In the genomic region with DNA sequence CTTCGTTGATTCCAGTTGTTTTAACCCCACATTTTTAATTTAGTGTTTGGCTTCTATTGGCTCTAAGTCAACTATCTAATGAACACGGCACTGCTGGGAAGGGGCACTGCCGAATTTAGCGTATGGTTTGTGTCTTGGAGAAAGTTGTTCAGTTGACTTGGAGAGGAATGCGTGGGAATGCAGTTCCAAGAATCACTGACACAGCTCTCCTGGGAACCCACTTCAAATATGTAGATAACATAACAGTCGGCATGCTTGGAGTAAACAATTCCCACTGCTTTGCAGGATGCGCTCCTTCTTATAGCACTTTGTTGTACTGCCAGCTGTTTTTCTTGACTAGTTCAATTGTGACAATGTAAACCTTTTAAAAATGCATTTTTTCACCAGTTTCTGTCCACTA, we compare ENCODE assay signal across 23 cellular contexts.
DNase-seq lines count a peak whose midpoint lies in the region; ATAC-seq and TF ChIP-seq lines count a peak whose summit lies in the region.
"Had no signal": no experiment of that assay in that cellular context is flagged by ENCODE, and none has a peak within 500 bp of the region (broad histone marks: within the 10 kb centered on the region; RNA-seq: fewer than 3 reads in every experiment).

No MANE protein-coding gene starts in this region.

- no peak overlapping the region for H3K27ac Mint-ChIP-seq in WTC11
- H3K27ac Mint-ChIP-seq: activated B cell treated with CpG ODN at 0.5 μM for 24 hours; activated CD8-positive, alpha-beta T cell treated with anti-CD3 and anti-CD28 coated beads, Interleukin-2, amount 10 ng/mL, durations not matched to agents 7 days and 5 days; activated naive CD8-positive, alpha-beta T cell treated with anti-CD3 and anti-CD28 coated beads, Interleukin-2, amount 50 U/mL, for 24 hours; stimulated activated naive CD8-positive, alpha-beta T cell treated with anti-CD3 and anti-CD28 coated beads, Interleukin-15, amount 100 ng/mL, for 72 hours had no signal

- CTCF ChIA-PET in WTC11 (lab: Charles Lee) = interaction anchor here (0.7 kb wide), 1 partner anchor 17 kb away, joined by 3 read pairs; no protein-coding TSS in a partner anchor

- H3K4me1 ChIP-seq in cardiac muscle cell (ENCODE audit: low read depth) (peaks cover 64% of the 10 kb centered on the region), mesodermal cell (ENCODE audit: control insufficient read depth, insufficient read depth, low read length, poor library complexity, severe bottlenecking) (peaks cover 7% of the 10 kb centered on the region), thoracic aorta (ENCODE audit: control insufficient read depth in 1 of 2, low read depth in 2 of 2) (peaks cover 14 to 58% of the 10 kb centered on the region in 2 donors)
- H3K4me1 ChIP-seq in effector memory CD4-positive, alpha-beta T cell (ENCODE audit: control insufficient read depth, insufficient read depth, low read length, poor library complexity, severe bottlenecking) = no peaks in the 10 kb centered on the region
- H3K4me1 ChIP-seq: breast epithelium had no signal

- H3K4me3 ChIP-seq in cardiac muscle cell (no peak overlapping the region), mesodermal cell (ENCODE audit: extremely low read depth, insufficient read depth, low read length, poor library complexity, severe bottlenecking) (no peak overlapping the region), thoracic aorta (peak overlapping the region; percentile 51)
- H3K4me3 ChIP-seq in effector memory CD4-positive, alpha-beta T cell (ENCODE audit: insufficient read depth, low read depth, low read length, poor library complexity, severe bottlenecking) = no peak overlapping the region
- H3K4me3 ChIP-seq: breast epithelium had no signal

- 59 to 75% methylated on average over 4 to 5 of the region's 7 CpGs for WGBS in mesodermal cell (ENCODE audit: insufficient coverage in 2 of 2), 2 experiments

- DNase-seq in WTC11 (ENCODE audit: low spot score) = no peak
- DNase-seq in cardiac muscle cell (ENCODE audit: low read depth in 1 of 2, low spot score in 1 of 2) = peak; percentile 83 to 92
- peak; percentile 11 for DNase-seq in thoracic aorta (ENCODE audit: low spot score)
- DNase-seq in D341Med (ENCODE audit: low spot score) = no peak
- DNase-seq in effector memory CD4-positive, alpha-beta T cell = no peak
- DNase-seq in KBM-7 = no peak
- DNase-seq: activated B cell treated with CpG ODN at 0.5 μM for 24 hours; activated CD8-positive, alpha-beta T cell treated with anti-CD3 and anti-CD28 coated beads, Interleukin-2, amount 10 ng/mL, durations not matched to agents 7 days and 5 days; activated naive CD8-positive, alpha-beta T cell treated with anti-CD3 and anti-CD28 coated beads, Interleukin-2, amount 50 U/mL, for 24 hours; AML-193; dorsolateral prefrontal cortex; EL; erythroblast; glutamatergic neuron; HCEC 1CT; midbrain; MV-4-11; NCI-H2029; SHP77; stimulated activated naive CD8-positive, alpha-beta T cell treated with anti-CD3 and anti-CD28 coated beads, Interleukin-15, amount 100 ng/mL, for 72 hours had no signal

- H3K9me3 ChIP-seq in cardiac muscle cell (ENCODE audit: low read depth) (no peaks in the 10 kb centered on the region), mesodermal cell (ENCODE audit: control insufficient read depth, low read length) (no peaks in the 10 kb centered on the region), thoracic aorta (no peaks in the 10 kb centered on the region)
- H3K9me3 ChIP-seq in effector memory CD4-positive, alpha-beta T cell (ENCODE audit: control insufficient read depth, low read length) = no peaks in the 10 kb centered on the region
- H3K9me3 ChIP-seq: breast epithelium had no signal

- H3K36me3 ChIP-seq in cardiac muscle cell = no peaks in the 10 kb centered on the region
- H3K36me3 ChIP-seq in mesodermal cell (ENCODE audit: control insufficient read depth, insufficient read depth, low read length) = no peaks in the 10 kb centered on the region
- H3K36me3 ChIP-seq in thoracic aorta = no peaks in the 10 kb centered on the region
- H3K36me3 ChIP-seq in effector memory CD4-positive, alpha-beta T cell (ENCODE audit: control insufficient read depth, insufficient read depth, low read length) = no peaks in the 10 kb centered on the region
- H3K36me3 ChIP-seq: breast epithelium had no signal

- peaks cover 32% of the 10 kb centered on the region for H3K4me1 Mint-ChIP-seq in WTC11
- H3K4me1 Mint-ChIP-seq: activated B cell treated with CpG ODN at 0.5 μM for 24 hours; activated naive CD8-positive, alpha-beta T cell treated with anti-CD3 and anti-CD28 coated beads, Interleukin-2, amount 50 U/mL, for 24 hours; stimulated activated naive CD8-positive, alpha-beta T cell treated with anti-CD3 and anti-CD28 coated beads, Interleukin-15, amount 100 ng/mL, for 72 hours had no signal

- in situ Hi-C loops in KBM-7 (cut with MboI; ENCODE audit: low pct_unique_long_range_greater_than_20kb, low sequenced_read_pairs) = no loop called here

- H3K36me3 Mint-ChIP-seq in WTC11 = no peaks in the 10 kb centered on the region

- peak; percentile 38; the same call in 1 of the 2 replicates for ATAC-seq in WTC11
- ATAC-seq in thoracic aorta (ENCODE audit: insufficient number of reproducible peaks, low FRiP score, low read depth) = no peak
- ATAC-seq: activated CD8-positive, alpha-beta T cell treated with anti-CD3 and anti-CD28 coated beads, Interleukin-2, amount 10 ng/mL, durations not matched to agents 7 days and 5 days; activated naive CD8-positive, alpha-beta T cell treated with anti-CD3 and anti-CD28 coated beads, Interleukin-2, amount 50 U/mL, for 24 hours; stimulated activated naive CD8-positive, alpha-beta T cell treated with anti-CD3 and anti-CD28 coated beads, Interleukin-15, amount 100 ng/mL, for 72 hours had no signal

- peak overlapping the region; percentile 98 for H3K27ac ChIP-seq in cardiac muscle cell
- H3K27ac ChIP-seq in mesodermal cell (ENCODE audit: low read depth, low read length, severe bottlenecking) = peak overlapping the region; percentile 91
- peak overlapping the region; percentile 5 to 41 for H3K27ac ChIP-seq in thoracic aorta
- H3K27ac ChIP-seq in effector memory CD4-positive, alpha-beta T cell (ENCODE audit: insufficient read depth, low read length, poor library complexity, severe bottlenecking) = no peak overlapping the region
- H3K27ac ChIP-seq: breast epithelium, HL-60 had no signal

- no peak for TF ChIP-seq CTCF in WTC11 (IDR thresholded peaks at IDR 0.05)
- no peak for TF ChIP-seq CTCF in cardiac muscle cell (IDR thresholded peaks at IDR 0.05; ENCODE audit: low read depth, low read length)
- TF ChIP-seq CTCF in thoracic aorta (IDR thresholded peaks at IDR 0.05) = no peak

- H3K27me3 ChIP-seq in cardiac muscle cell = no peaks in the 10 kb centered on the region
- no peaks in the 10 kb centered on the region for H3K27me3 ChIP-seq in thoracic aorta (replicated peaks; ENCODE audit: insufficient read depth)
- H3K27me3 ChIP-seq in effector memory CD4-positive, alpha-beta T cell (replicated peaks; ENCODE audit: control insufficient read depth, insufficient read depth, low read length, poor library complexity, severe bottlenecking) = no peaks in the 10 kb centered on the region
- H3K27me3 ChIP-seq: breast epithelium, dorsolateral prefrontal cortex had no signal

- H3K4me3 Mint-ChIP-seq in WTC11 = no peak overlapping the region
- H3K4me3 Mint-ChIP-seq: activated B cell treated with CpG ODN at 0.5 μM for 24 hours; activated CD8-positive, alpha-beta T cell treated with anti-CD3 and anti-CD28 coated beads, Interleukin-2, amount 10 ng/mL, durations not matched to agents 7 days and 5 days; activated naive CD8-positive, alpha-beta T cell treated with anti-CD3 and anti-CD28 coated beads, Interleukin-2, amount 50 U/mL, for 24 hours; stimulated activated naive CD8-positive, alpha-beta T cell treated with anti-CD3 and anti-CD28 coated beads, Interleukin-15, amount 100 ng/mL, for 72 hours had no signal

- no peaks in the 10 kb centered on the region for H3K27me3 Mint-ChIP-seq in WTC11 (ENCODE audit: low read depth)
- H3K27me3 Mint-ChIP-seq: activated B cell treated with CpG ODN at 0.5 μM for 24 hours; activated naive CD8-positive, alpha-beta T cell treated with anti-CD3 and anti-CD28 coated beads, Interleukin-2, amount 50 U/mL, for 24 hours had no signal

- POLR2A ChIA-PET in WTC11 (lab: Charles Lee) = no interaction called here

- no peaks in the 10 kb centered on the region for H3K9me3 Mint-ChIP-seq in WTC11
- H3K9me3 Mint-ChIP-seq: stimulated activated naive CD8-positive, alpha-beta T cell treated with anti-CD3 and anti-CD28 coated beads, Interleukin-15, amount 100 ng/mL, for 72 hours had no signal

TF ChIP-seq in WTC11, 78 proteins besides CTCF, POLR2A, EP300 and RAD21 (continues in another document):
- TF ChIP-seq, protein P1, sequence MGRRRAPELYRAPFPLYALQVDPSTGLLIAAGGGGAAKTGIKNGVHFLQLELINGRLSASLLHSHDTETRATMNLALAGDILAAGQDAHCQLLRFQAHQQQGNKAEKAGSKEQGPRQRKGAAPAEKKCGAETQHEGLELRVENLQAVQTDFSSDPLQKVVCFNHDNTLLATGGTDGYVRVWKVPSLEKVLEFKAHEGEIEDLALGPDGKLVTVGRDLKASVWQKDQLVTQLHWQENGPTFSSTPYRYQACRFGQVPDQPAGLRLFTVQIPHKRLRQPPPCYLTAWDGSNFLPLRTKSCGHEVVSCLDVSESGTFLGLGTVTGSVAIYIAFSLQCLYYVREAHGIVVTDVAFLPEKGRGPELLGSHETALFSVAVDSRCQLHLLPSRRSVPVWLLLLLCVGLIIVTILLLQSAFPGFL (CRISPR knock-in tag; IDR thresholded peaks at IDR 0.05; ENCODE audit: borderline replicate concordance) = no peak

Comparison
In these comparisons a context has a peak if more than half of its experiments do, and no peak if none do; other contexts are left out.
1. DNase-seq: peak in cardiac muscle cell (2 of 2) and thoracic aorta (single experiment); none in WTC11 (single experiment), D341Med (single experiment), effector memory CD4-positive, alpha-beta T cell (0 of 3) and KBM-7 (single experiment).